Comparison of ENCODE assay signal across 12 cellular contexts in the genomic region with DNA sequence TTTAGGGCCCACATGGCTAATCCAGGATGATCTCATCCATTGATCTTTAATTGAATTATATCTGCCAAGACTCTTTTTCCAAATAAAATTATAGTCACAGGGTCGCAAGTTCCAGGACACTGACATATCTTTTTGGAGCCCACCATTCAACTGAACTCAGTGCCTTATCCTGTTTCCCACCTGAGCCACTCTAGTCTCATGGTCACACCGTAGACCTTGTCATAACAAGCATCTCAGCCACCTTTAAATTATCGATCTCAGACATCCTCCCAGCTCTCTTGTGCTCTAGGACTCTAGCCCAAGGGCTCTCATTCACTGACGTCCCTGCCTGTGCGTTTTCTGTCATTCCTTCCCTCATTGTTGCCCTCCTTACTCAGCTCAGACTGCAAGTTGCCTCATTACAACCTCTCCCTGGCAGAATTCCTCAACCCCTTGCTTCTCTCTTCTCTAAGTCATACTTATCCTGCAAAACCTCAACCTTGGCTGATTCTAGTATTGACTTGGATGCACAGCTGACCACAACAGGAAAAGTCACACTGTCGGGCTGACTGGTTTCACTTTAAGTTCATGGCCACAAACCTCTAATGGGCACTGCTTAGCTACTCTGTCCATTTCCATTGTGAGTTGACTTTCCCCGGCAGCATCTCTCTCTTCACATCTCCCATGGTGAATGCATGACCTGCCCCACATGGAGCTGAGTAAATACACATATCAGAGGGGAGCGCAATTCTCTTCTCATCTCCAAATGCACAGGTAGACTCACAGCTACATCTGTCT.
DNase-seq lines count a peak whose midpoint lies in the region; ATAC-seq, FAIRE-seq and TF ChIP-seq lines count a peak whose summit lies in the region.
"Had no signal": no experiment of that assay in that cellular context is flagged by ENCODE, and none has a peak within 500 bp of the region (broad histone marks: within the 10 kb centered on the region; RNA-seq: fewer than 3 reads in every experiment).

No MANE protein-coding gene starts in this region.

- H3K4me1 ChIP-seq in right cardiac atrium (ENCODE audit: control insufficient read depth, insufficient read depth, low read length) = no peaks in the 10 kb centered on the region

- whole genome bisulfite sequencing in right cardiac atrium = 90% methylated on average over 8 of the region's 8 CpGs

- peak; percentile 23 for DNase-seq in stimulated activated CD4-positive, alpha-beta T cell treated with anti-CD3 and anti-CD28 coated beads, Interleukin-1b, Interleukin-23, amount 100 ng/mL, for 48 hours
- DNase-seq in stimulated activated CD4-positive, alpha-beta T cell treated with anti-CD3 and anti-CD28 coated beads, Interleukin-4, amount 100 ng/mL, for 1 hour = no peak
- peak; percentile 85 for DNase-seq in M059J (ENCODE audit: low read depth)
- DNase-seq in bronchial epithelial cell (ENCODE audit: low read depth) = no peak
- DNase-seq in stromal cell of bone marrow (ENCODE audit: low read depth) = peak; percentile 70
- no peak for DNase-seq in NAMALWA (ENCODE audit: low spot score)
- DNase-seq in right cardiac atrium = no peak
- DNase-seq: NCI-H2171 treated with DMSO at 0.1 percent for 48 hours; PC-9; stimulated activated naive CD4-positive, alpha-beta T cell treated with Interleukin-2 at 50 U/mL for 16 hours; T-helper 17 cell had no signal

- ATAC-seq in GM21360 (IDR thresholded peaks at IDR 0.05; ENCODE audit: unreplicated experiment) (no peak), right cardiac atrium (no peak)
- ATAC-seq: T-helper 17 cell had no signal

- intact Hi-C loops in right cardiac atrium (cut with DNase I) = no loop called here

- no peaks in the 10 kb centered on the region for H3K27me3 ChIP-seq in bronchial epithelial cell (ENCODE audit: control insufficient read depth, insufficient read depth, low read length)
- H3K27me3 ChIP-seq in right cardiac atrium (ENCODE audit: control insufficient read depth, insufficient read depth) = no peaks in the 10 kb centered on the region

- H3K4me3 ChIP-seq in bronchial epithelial cell (ENCODE audit: low read depth, low read length) (no peak overlapping the region), right cardiac atrium (ENCODE audit: low read length) (no peak overlapping the region)
- H3K4me3 ChIP-seq: PC-9 had no signal

- peak; percentile 32 for FAIRE-seq in bronchial epithelial cell (lab: Jason Lieb, UNC)

- no peak for TF ChIP-seq CTCF in bronchial epithelial cell (IDR thresholded peaks at IDR 0.05; ENCODE audit: insufficient read depth, low read length, severe bottlenecking)

- H3K36me3 ChIP-seq in bronchial epithelial cell (ENCODE audit: control insufficient read depth, insufficient read depth, low read length) = no peaks in the 10 kb centered on the region

- no peak overlapping the region for H3K27ac ChIP-seq in right cardiac atrium (ENCODE audit: low read length)
- H3K27ac ChIP-seq: PC-9 had no signal

- no peaks in the 10 kb centered on the region for H3K9me3 ChIP-seq in right cardiac atrium (ENCODE audit: control insufficient read depth, low read length)

Comparison
In these comparisons a context has a peak if more than half of its experiments do, and no peak if none do; other contexts are left out.
1. DNase-seq: peak in stimulated activated CD4-positive, alpha-beta T cell treated with anti-CD3 and anti-CD28 coated beads, Interleukin-1b, Interleukin-23, amount 100 ng/mL, for 48 hours (single experiment), M059J (single experiment) and stromal cell of bone marrow (single experiment); none in stimulated activated CD4-positive, alpha-beta T cell treated with anti-CD3 and anti-CD28 coated beads, Interleukin-4, amount 100 ng/mL, for 1 hour (single experiment), bronchial epithelial cell (single experiment), NAMALWA (single experiment) and right cardiac atrium (0 of 3).